ENCODE assay signal across 9 cellular contexts in the genomic region with DNA sequence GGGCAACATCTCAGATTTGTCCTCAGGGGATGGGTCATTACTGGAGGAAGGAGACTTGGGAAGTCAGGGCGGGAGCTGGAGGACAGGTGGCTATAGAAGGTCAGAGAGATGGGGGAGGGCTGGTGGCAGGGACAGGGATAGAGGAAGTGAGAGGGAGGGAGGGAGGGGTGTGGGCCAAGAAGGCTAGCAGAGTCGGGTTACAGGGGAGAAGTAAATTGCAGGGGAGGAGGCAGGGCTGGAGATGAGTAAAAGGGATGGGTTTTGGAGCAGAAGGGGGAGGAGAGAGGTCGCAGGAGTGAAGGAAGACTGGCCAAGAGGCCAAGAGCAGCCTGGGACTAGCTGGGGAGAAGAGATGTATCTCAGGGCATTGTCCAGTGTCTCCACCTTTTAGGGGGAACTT. TPM values are rescaled to one million over a fixed set of nuclear protein-coding genes. Genes with fewer than 3 reads are reported as not detected.
A peak's percentile ranks its signal among the peaks of the same experiment; 100 is the strongest.
DNase-seq lines count a peak whose midpoint lies in the region; ATAC-seq and TF ChIP-seq lines count a peak whose summit lies in the region.
"Had no signal": no experiment of that assay in that cellular context is flagged by ENCODE, and none has a peak within 500 bp of the region (broad histone marks: within the 10 kb centered on the region; RNA-seq: fewer than 3 reads in every experiment).

No MANE protein-coding gene starts in this region.

- no peaks in the 10 kb centered on the region for H3K36me3 Mint-ChIP-seq in WTC11

- no peak overlapping the region for H3K27ac ChIP-seq in psoas muscle

- no peaks in the 10 kb centered on the region; the same call in 1 of the 2 replicates for H3K27me3 Mint-ChIP-seq in WTC11 (ENCODE audit: low read depth)

- H3K27ac Mint-ChIP-seq in WTC11: peak overlapping the region; percentile 60; the same call in 1 of the 2 replicates
- H3K27ac Mint-ChIP-seq: activated CD4-positive, alpha-beta T cell treated with anti-CD3 and anti-CD28 coated beads for 36 hours had no signal

- peak overlapping the region; percentile 22; the same call in 1 of the 2 replicates for H3K4me3 Mint-ChIP-seq in WTC11
- H3K4me3 Mint-ChIP-seq: activated CD4-positive, alpha-beta T cell treated with anti-CD3 and anti-CD28 coated beads for 36 hours had no signal

- DNase-seq in GM20000 (ENCODE audit: low spot score) (peak; percentile 75), NCI-H2107 (lab: John Stamatoyannopoulos, UW) (peak; percentile 12), WTC11 (ENCODE audit: low spot score) (peak; percentile 54), psoas muscle (no peak), NCI-H2081 treated with DMSO at 0.1 percent for 48 hours (lab: John Stamatoyannopoulos, UW) (no peak)
- DNase-seq: activated CD4-positive, alpha-beta T cell treated with anti-CD3 and anti-CD28 coated beads for 36 hours had no signal

- H3K36me3 ChIP-seq in psoas muscle (ENCODE audit: insufficient read depth in 1 of 2, low read depth in 1 of 2): no peaks in the 10 kb centered on the region

- intact Hi-C loops in psoas muscle (cut with DNase I): no loop called here

- peaks cover 0 to 11% (median 0%) of the 10 kb centered on the region in 3 donors for H3K27me3 ChIP-seq in psoas muscle (ENCODE audit: insufficient read depth in 3 of 3, low read length in 2 of 3)

- 13 to 27% (median 15%) methylated on average over 3 of the region's 3 CpGs for WGBS in psoas muscle, 3 donors

- TF ChIP-seq CTCF in GM20000 (IDR thresholded peaks at IDR 0.05; ENCODE audit: extremely low read depth, missing control alignments) (no peak), WTC11 (IDR thresholded peaks at IDR 0.05) (no peak), psoas muscle (IDR thresholded peaks at IDR 0.05) (no peak)

- peaks cover 5% of the 10 kb centered on the region for H3K4me1 ChIP-seq in psoas muscle

- peak; percentile 85 for ATAC-seq in WTC11
- peak in 3 of 4 donors; percentile 15 to 61 (median 29) for ATAC-seq in psoas muscle
- no peak for ATAC-seq in HG03196 (IDR thresholded peaks at IDR 0.05; ENCODE audit: unreplicated experiment)
- no peak for ATAC-seq in GM18909 (IDR thresholded peaks at IDR 0.05; ENCODE audit: poor library complexity, unreplicated experiment)
- ATAC-seq: activated CD4-positive, alpha-beta T cell treated with anti-CD3 and anti-CD28 coated beads for 36 hours had no signal

- no peak overlapping the region for H3K4me3 ChIP-seq in psoas muscle

- POLR2A ChIA-PET in WTC11 (lab: Charles Lee): interaction anchor here (0.6 kb wide), 1 partner anchor 48 kb away, joined by 3 read pairs; no protein-coding TSS in a partner anchor

- no peaks in the 10 kb centered on the region for H3K9me3 ChIP-seq in psoas muscle

- peaks cover 47% of the 10 kb centered on the region for H3K4me1 Mint-ChIP-seq in WTC11
- H3K4me1 Mint-ChIP-seq: activated CD4-positive, alpha-beta T cell treated with anti-CD3 and anti-CD28 coated beads for 36 hours had no signal

- CTCF ChIA-PET in WTC11 (lab: Charles Lee): interaction anchor here (0.8 to 11.4 kb wide), 19 partner anchors 12 to 211 kb away, joined by 3 to 174 read pairs (median 5); partner anchors contain the start of gene LRRC10B

- no peaks in the 10 kb centered on the region for H3K9me3 Mint-ChIP-seq in WTC11

TF ChIP-seq in WTC11, 78 proteins besides CTCF, POLR2A, EP300 and RAD21:
- TF ChIP-seq, protein P1, sequence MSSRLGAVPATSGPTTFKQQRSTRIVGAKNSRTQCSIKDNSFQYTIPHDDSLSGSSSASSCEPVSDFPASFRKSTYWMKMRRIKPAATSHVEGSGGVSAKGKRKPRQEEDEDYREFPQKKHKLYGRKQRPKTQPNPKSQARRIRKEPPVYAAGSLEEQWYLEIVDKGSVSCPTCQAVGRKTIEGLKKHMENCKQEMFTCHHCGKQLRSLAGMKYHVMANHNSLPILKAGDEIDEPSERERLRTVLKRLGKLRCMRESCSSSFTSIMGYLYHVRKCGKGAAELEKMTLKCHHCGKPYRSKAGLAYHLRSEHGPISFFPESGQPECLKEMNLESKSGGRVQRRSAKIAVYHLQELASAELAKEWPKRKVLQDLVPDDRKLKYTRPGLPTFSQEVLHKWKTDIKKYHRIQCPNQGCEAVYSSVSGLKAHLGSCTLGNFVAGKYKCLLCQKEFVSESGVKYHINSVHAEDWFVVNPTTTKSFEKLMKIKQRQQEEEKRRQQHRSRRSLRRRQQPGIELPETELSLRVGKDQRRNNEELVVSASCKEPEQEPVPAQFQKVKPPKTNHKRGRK (CRISPR knock-in tag; IDR thresholded peaks at IDR 0.05; ENCODE audit: borderline replicate concordance): no peak
- no peak for TF ChIP-seq ZNF423 (CRISPR knock-in tag; IDR thresholded peaks at IDR 0.05)

RNA-seq across cellular contexts. Expression of gene LRRC10B, which starts 33.0 kb away (rescaled TPM):
- 1.1 to 1.5 TPM (median 1.3 TPM) in 3 replicates for total RNA-seq in WTC11 (2021)
- under 1 TPM in 3 of 4 donors, not detected in 1; 0.27 to 0.69 (median 0.64) TPM for total RNA-seq in psoas muscle
- 1 to 10 TPM in 1 of 3 donors, under 1 TPM in 2; 0.24 to 2.1 (median 0.40) TPM for polyA plus RNA-seq in psoas muscle
- total RNA-seq: activated CD4-positive, alpha-beta T cell treated with anti-CD3 and anti-CD28 coated beads for 36 hours; mononuclear cell had no signal

RNA-seq across cellular contexts. Expression of gene SYT7, which starts 39.3 kb away (rescaled TPM):
- 12.5 to 18.9 TPM (median 18.2 TPM) in 3 replicates for total RNA-seq in WTC11 (2021)
- 1 to 10 TPM; 1.9 to 2.8 (median 2.1) TPM for total RNA-seq in psoas muscle
- polyA plus RNA-seq in psoas muscle: 1 to 10 TPM in 2 of 3 donors, under 1 TPM in 1; 0.96 to 3.5 (median 1.4) TPM

Comparison
In these comparisons a context has a peak if more than half of its experiments do, and no peak if none do; other contexts are left out.
1. DNase-seq: peak in GM20000 (single experiment), NCI-H2107 (single experiment) and WTC11 (single experiment); none in psoas muscle (0 of 2) and NCI-H2081 treated with DMSO at 0.1 percent for 48 hours (single experiment).
2. ATAC-seq: peak in WTC11 (single experiment) and psoas muscle (3 of 4); none in HG03196 (single experiment) and GM18909 (single experiment).